1 cellular context compared by ENCODE assay signal in the genomic region with DNA sequence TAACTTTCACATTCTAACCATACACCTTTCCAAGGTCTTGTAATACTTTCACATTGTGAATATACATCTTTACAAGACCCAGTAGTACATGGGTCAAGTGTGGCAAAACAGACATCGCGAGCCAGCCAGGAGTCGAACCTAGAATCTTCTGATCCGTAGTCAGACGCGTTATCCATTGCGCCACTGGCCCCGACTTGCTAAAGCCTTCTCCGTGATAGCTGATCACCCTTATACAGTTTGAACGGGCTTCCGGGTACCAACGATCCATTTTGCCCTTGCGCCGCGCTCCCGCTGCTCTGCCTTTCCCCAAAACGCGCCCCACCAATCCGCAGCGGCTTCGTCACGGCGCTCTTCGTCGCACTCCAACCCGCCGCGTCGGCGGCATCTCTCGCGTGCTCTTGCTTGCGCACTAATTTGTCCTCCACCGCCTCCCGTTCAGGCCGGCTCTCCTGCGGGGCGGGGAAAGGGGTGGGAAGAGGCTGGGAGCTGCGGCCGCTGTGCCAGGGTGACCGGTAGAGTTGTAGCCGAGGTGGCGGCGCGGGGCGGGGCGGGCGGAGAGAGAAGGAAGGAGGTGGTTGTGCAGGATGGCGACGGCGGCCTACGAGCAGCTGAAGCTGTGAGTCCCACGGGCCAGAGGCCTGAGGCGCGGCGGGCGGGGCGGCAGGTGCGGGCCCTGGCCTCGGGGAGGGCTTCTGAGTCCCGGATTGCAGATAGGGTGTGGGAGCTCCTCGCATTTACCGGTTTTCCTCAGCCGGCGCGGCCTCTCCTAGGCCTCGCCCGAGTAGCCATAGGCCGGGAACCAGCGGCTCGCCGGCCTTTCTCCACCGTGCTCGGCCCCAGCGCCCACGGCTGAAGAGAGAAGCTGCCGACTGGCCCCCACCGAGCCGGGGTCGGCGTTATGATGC.
TF ChIP-seq lines count a peak whose summit lies in the region.

A gene with protein sequence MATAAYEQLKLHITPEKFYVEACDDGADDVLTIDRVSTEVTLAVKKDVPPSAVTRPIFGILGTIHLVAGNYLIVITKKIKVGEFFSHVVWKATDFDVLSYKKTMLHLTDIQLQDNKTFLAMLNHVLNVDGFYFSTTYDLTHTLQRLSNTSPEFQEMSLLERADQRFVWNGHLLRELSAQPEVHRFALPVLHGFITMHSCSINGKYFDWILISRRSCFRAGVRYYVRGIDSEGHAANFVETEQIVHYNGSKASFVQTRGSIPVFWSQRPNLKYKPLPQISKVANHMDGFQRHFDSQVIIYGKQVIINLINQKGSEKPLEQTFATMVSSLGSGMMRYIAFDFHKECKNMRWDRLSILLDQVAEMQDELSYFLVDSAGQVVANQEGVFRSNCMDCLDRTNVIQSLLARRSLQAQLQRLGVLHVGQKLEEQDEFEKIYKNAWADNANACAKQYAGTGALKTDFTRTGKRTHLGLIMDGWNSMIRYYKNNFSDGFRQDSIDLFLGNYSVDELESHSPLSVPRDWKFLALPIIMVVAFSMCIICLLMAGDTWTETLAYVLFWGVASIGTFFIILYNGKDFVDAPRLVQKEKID (plus strand): TSS at position 515 of the 905 bp plus-strand sequence. CDS start 70 bp downstream, at position 585.

TF ChIP-seq in K562, 482 proteins besides CTCF, POLR2A, EP300 and RAD21 (continued from another document and continues in another):
- TF ChIP-seq PRDM10 (IDR thresholded peaks at IDR 0.05; ENCODE audit: partially characterized antibody) = peak; percentile 21
- TF ChIP-seq, protein P1, sequence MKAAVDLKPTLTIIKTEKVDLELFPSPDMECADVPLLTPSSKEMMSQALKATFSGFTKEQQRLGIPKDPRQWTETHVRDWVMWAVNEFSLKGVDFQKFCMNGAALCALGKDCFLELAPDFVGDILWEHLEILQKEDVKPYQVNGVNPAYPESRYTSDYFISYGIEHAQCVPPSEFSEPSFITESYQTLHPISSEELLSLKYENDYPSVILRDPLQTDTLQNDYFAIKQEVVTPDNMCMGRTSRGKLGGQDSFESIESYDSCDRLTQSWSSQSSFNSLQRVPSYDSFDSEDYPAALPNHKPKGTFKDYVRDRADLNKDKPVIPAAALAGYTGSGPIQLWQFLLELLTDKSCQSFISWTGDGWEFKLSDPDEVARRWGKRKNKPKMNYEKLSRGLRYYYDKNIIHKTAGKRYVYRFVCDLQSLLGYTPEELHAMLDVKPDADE (conservative IDR thresholded peaks at IDR 0.05; ENCODE audit: control insufficient read depth, low read depth, low read length) = peak; percentile 94
- TF ChIP-seq SRSF3 (IDR thresholded peaks at IDR 0.05; ENCODE audit: insufficient read depth, low read length) = no peak
- TF ChIP-seq SMARCA4 (IDR thresholded peaks at IDR 0.05) = no peak
- TF ChIP-seq RBM15 (IDR thresholded peaks at IDR 0.05; ENCODE audit: insufficient read depth, low read length) = no peak
- TF ChIP-seq FUS (optimal IDR thresholded peaks at IDR 0.05; ENCODE audit: low read depth, low read length) = no peak
- no peak for TF ChIP-seq GATAD2A (IDR thresholded peaks at IDR 0.05)
- TF ChIP-seq HNRNPK (IDR thresholded peaks at IDR 0.05; ENCODE audit: low read depth, low read length, poor library complexity, severe bottlenecking) = no peak
- no peak for TF ChIP-seq ZNF398 (CRISPR knock-in tag; IDR thresholded peaks at IDR 0.05)
- no peak for TF ChIP-seq ZKSCAN8 (CRISPR knock-in tag; IDR thresholded peaks at IDR 0.05)
- no peak for TF ChIP-seq ZNF696 (CRISPR knock-in tag; conservative IDR thresholded peaks at IDR 0.05)
- no peak for TF ChIP-seq KAT2B (IDR thresholded peaks at IDR 0.05; ENCODE audit: low read depth, low read length)
- TF ChIP-seq XRCC5 (IDR thresholded peaks at IDR 0.05; ENCODE audit: low read depth, low read length) = peak; percentile 96
- TF ChIP-seq SRF (CRISPR knock-in tag; IDR thresholded peaks at IDR 0.05) = peak in 1 of 2 experiments; percentile 50; a peak in 1 of 4 replicates
- TF ChIP-seq FOXK1 (CRISPR knock-in tag; IDR thresholded peaks at IDR 0.05; ENCODE audit: borderline replicate concordance) = no peak; the same call in 1 of the 2 replicates
- TF ChIP-seq ZNF165 (CRISPR knock-in tag; IDR thresholded peaks at IDR 0.05; ENCODE audit: borderline replicate concordance) = 0 out of 2 replicates have a peak, but pooled peaks have one; percentile 42
- TF ChIP-seq, protein P2, sequence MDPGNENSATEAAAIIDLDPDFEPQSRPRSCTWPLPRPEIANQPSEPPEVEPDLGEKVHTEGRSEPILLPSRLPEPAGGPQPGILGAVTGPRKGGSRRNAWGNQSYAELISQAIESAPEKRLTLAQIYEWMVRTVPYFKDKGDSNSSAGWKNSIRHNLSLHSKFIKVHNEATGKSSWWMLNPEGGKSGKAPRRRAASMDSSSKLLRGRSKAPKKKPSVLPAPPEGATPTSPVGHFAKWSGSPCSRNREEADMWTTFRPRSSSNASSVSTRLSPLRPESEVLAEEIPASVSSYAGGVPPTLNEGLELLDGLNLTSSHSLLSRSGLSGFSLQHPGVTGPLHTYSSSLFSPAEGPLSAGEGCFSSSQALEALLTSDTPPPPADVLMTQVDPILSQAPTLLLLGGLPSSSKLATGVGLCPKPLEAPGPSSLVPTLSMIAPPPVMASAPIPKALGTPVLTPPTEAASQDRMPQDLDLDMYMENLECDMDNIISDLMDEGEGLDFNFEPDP (CRISPR knock-in tag; IDR thresholded peaks at IDR 0.05) = no peak
- no peak for TF ChIP-seq CEBPZ (IDR thresholded peaks at IDR 0.05; ENCODE audit: borderline replicate concordance, low read depth, low read length)
- no peak for TF ChIP-seq ZNF589 (CRISPR knock-in tag; IDR thresholded peaks at IDR 0.05; ENCODE audit: low read depth)
- no peak for TF ChIP-seq ZNF444 (CRISPR knock-in tag; IDR thresholded peaks at IDR 0.05)
- no peak for TF ChIP-seq THAP7 (CRISPR knock-in tag; IDR thresholded peaks at IDR 0.05)
- TF ChIP-seq PRMT5 (CRISPR knock-in tag; IDR thresholded peaks at IDR 0.05) = no peak
- no peak; the same call in 1 of the 2 replicates for TF ChIP-seq MECOM (CRISPR knock-in tag; IDR thresholded peaks at IDR 0.05)
- TF ChIP-seq ZBTB1 (CRISPR knock-in tag; IDR thresholded peaks at IDR 0.05; ENCODE audit: borderline replicate concordance, low read depth) = no peak
- TF ChIP-seq FOXJ2 (tag; IDR thresholded peaks at IDR 0.05) = no peak
